19 cellular contexts compared by ENCODE assay signal in the genomic region with DNA sequence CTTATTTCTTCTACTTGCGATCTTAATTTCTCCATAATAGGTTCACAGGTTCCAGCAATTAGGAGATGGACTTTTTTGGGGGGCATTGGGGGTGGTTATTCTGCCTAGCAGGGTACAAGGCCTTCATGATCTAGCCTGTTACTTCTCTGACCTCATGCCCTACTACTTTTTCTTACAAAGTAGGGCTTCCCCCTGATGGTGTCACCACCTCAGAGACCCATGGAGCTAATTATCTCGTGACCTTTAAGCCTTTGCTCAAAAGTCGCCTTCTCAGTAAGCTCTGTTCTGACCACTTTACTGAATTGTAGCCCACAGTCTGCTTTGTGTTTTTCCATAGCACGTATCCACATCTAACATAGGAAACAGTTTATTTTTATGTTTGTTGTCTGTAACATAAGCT.
A peak's percentile ranks its signal among the peaks of the same experiment; 100 is the strongest.
DNase-seq lines count a peak whose midpoint lies in the region; ATAC-seq, FAIRE-seq and TF ChIP-seq lines count a peak whose summit lies in the region.
"Had no signal": no experiment of that assay in that cellular context is flagged by ENCODE, and none has a peak within 500 bp of the region (broad histone marks: within the 10 kb centered on the region; RNA-seq: fewer than 3 reads in every experiment).

No MANE protein-coding gene starts in this region.

- CTCF ChIA-PET in activated CD8-positive, alpha-beta T cell treated with anti-CD3 and anti-CD28 coated beads for 36 hours (lab: Charles Lee): interaction anchor here (1.1 kb wide), 1 partner anchor 9 kb away, joined by 4 read pairs; no protein-coding TSS in a partner anchor

- DNase-seq in T-helper 17 cell (no peak), NCI-H1417 treated with DMSO at 0.1 percent for 48 hours (lab: John Stamatoyannopoulos, UW) (no peak), NCI-H128 (lab: John Stamatoyannopoulos, UW; ENCODE audit: unreplicated experiment) (no peak), urothelium cell line (ENCODE audit: low spot score) (no peak)
- DNase-seq in activated CD8-positive, alpha-beta T cell treated with anti-CD3 and anti-CD28 coated beads for 36 hours: peak; percentile 26
- DNase-seq in activated T-helper 2 cell treated with anti-CD3 and anti-CD28 coated beads, Interferon-gamma antibody, Interleukin-2, Interleukin-4, amounts not matched to agents 10 μg/mL and 5 μg/mL and 100 μg/mL, durations not matched to agents 14 hours and 24 hours and 36 hours (ENCODE audit: low spot score): no peak
- no peak for DNase-seq in stimulated activated naive CD8-positive, alpha-beta T cell treated with anti-CD3 and anti-CD28 coated beads, Interleukin-15, amount 100 ng/mL, for 72 hours
- DNase-seq: ACHN; Caco-2; CD4-positive, alpha-beta T cell; DMS79; GDM1; HCEC 1CT had no signal

- H3K27ac Mint-ChIP-seq in T-helper 17 cell: no peak overlapping the region
- H3K27ac Mint-ChIP-seq in activated CD8-positive, alpha-beta T cell treated with anti-CD3 and anti-CD28 coated beads for 36 hours: no peak overlapping the region
- peak overlapping the region; percentile 56 for H3K27ac Mint-ChIP-seq in activated T-helper 2 cell treated with anti-CD3 and anti-CD28 coated beads, Interferon-gamma antibody, Interleukin-2, Interleukin-4, amounts not matched to agents 10 μg/mL and 5 μg/mL and 100 μg/mL, durations not matched to agents 14 hours and 24 hours and 36 hours
- H3K27ac Mint-ChIP-seq in stimulated activated naive CD8-positive, alpha-beta T cell treated with anti-CD3 and anti-CD28 coated beads, Interleukin-15, amount 100 ng/mL, for 72 hours: peak overlapping the region in 1 of 2 donors; percentile 54
- H3K27ac Mint-ChIP-seq: CD4-positive, alpha-beta T cell; GM23338 had no signal

- H3K9me3 Mint-ChIP-seq in activated CD8-positive, alpha-beta T cell treated with anti-CD3 and anti-CD28 coated beads for 36 hours: no peaks in the 10 kb centered on the region
- H3K9me3 Mint-ChIP-seq in activated T-helper 2 cell treated with anti-CD3 and anti-CD28 coated beads, Interferon-gamma antibody, Interleukin-2, Interleukin-4, amounts not matched to agents 10 μg/mL and 5 μg/mL and 100 μg/mL, durations not matched to agents 14 hours and 24 hours and 36 hours: peaks cover 23% of the 10 kb centered on the region
- peaks cover 9 to 14% of the 10 kb centered on the region in 2 donors for H3K9me3 Mint-ChIP-seq in stimulated activated naive CD8-positive, alpha-beta T cell treated with anti-CD3 and anti-CD28 coated beads, Interleukin-15, amount 100 ng/mL, for 72 hours
- H3K9me3 Mint-ChIP-seq: GM23338 had no signal

- H3K4me1 Mint-ChIP-seq in T-helper 17 cell: peaks cover 21% of the 10 kb centered on the region
- H3K4me1 Mint-ChIP-seq in activated CD8-positive, alpha-beta T cell treated with anti-CD3 and anti-CD28 coated beads for 36 hours (ENCODE audit: low read depth): peaks cover 8% of the 10 kb centered on the region
- H3K4me1 Mint-ChIP-seq in activated T-helper 2 cell treated with anti-CD3 and anti-CD28 coated beads, Interferon-gamma antibody, Interleukin-2, Interleukin-4, amounts not matched to agents 10 μg/mL and 5 μg/mL and 100 μg/mL, durations not matched to agents 14 hours and 24 hours and 36 hours (ENCODE audit: low read depth): peaks cover 37% of the 10 kb centered on the region
- H3K4me1 Mint-ChIP-seq in stimulated activated naive CD8-positive, alpha-beta T cell treated with anti-CD3 and anti-CD28 coated beads, Interleukin-15, amount 100 ng/mL, for 72 hours: peaks cover 24% of the 10 kb centered on the region
- H3K4me1 Mint-ChIP-seq: GM23338 had no signal

- H3K4me3 Mint-ChIP-seq in T-helper 17 cell: peak overlapping the region; percentile 19
- no peak overlapping the region for H3K4me3 Mint-ChIP-seq in activated CD8-positive, alpha-beta T cell treated with anti-CD3 and anti-CD28 coated beads for 36 hours
- H3K4me3 Mint-ChIP-seq in activated T-helper 2 cell treated with anti-CD3 and anti-CD28 coated beads, Interferon-gamma antibody, Interleukin-2, Interleukin-4, amounts not matched to agents 10 μg/mL and 5 μg/mL and 100 μg/mL, durations not matched to agents 14 hours and 24 hours and 36 hours (ENCODE audit: low read depth): no peak overlapping the region
- no peak overlapping the region for H3K4me3 Mint-ChIP-seq in stimulated activated naive CD8-positive, alpha-beta T cell treated with anti-CD3 and anti-CD28 coated beads, Interleukin-15, amount 100 ng/mL, for 72 hours
- H3K4me3 Mint-ChIP-seq: CD4-positive, alpha-beta T cell; GM23338 had no signal

- H3K27me3 Mint-ChIP-seq in T-helper 17 cell: no peaks in the 10 kb centered on the region
- H3K27me3 Mint-ChIP-seq in activated CD8-positive, alpha-beta T cell treated with anti-CD3 and anti-CD28 coated beads for 36 hours: no peaks in the 10 kb centered on the region
- H3K27me3 Mint-ChIP-seq in activated T-helper 2 cell treated with anti-CD3 and anti-CD28 coated beads, Interferon-gamma antibody, Interleukin-2, Interleukin-4, amounts not matched to agents 10 μg/mL and 5 μg/mL and 100 μg/mL, durations not matched to agents 14 hours and 24 hours and 36 hours (ENCODE audit: low read depth): no peaks in the 10 kb centered on the region
- H3K27me3 Mint-ChIP-seq in stimulated activated naive CD8-positive, alpha-beta T cell treated with anti-CD3 and anti-CD28 coated beads, Interleukin-15, amount 100 ng/mL, for 72 hours: no peaks in the 10 kb centered on the region
- H3K27me3 Mint-ChIP-seq: CD4-positive, alpha-beta T cell had no signal

- H3K36me3 Mint-ChIP-seq in T-helper 17 cell (ENCODE audit: low read depth): no peaks in the 10 kb centered on the region
- H3K36me3 Mint-ChIP-seq in activated CD8-positive, alpha-beta T cell treated with anti-CD3 and anti-CD28 coated beads for 36 hours (ENCODE audit: low read depth): no peaks in the 10 kb centered on the region
- peaks cover 16% of the 10 kb centered on the region for H3K36me3 Mint-ChIP-seq in activated T-helper 2 cell treated with anti-CD3 and anti-CD28 coated beads, Interferon-gamma antibody, Interleukin-2, Interleukin-4, amounts not matched to agents 10 μg/mL and 5 μg/mL and 100 μg/mL, durations not matched to agents 14 hours and 24 hours and 36 hours (ENCODE audit: low read depth)

- ATAC-seq in T-helper 17 cell: no peak
- ATAC-seq in activated CD8-positive, alpha-beta T cell treated with anti-CD3 and anti-CD28 coated beads for 36 hours: peak; percentile 60
- peak; percentile 56 for ATAC-seq in stimulated activated naive CD8-positive, alpha-beta T cell treated with anti-CD3 and anti-CD28 coated beads, Interleukin-15, amount 100 ng/mL, for 72 hours
- ATAC-seq: GM23338 had no signal

- POLR2A ChIA-PET in activated CD8-positive, alpha-beta T cell treated with anti-CD3 and anti-CD28 coated beads for 36 hours (lab: Charles Lee): no interaction called here

- no peak for TF ChIP-seq CTCF in activated CD8-positive, alpha-beta T cell treated with anti-CD3 and anti-CD28 coated beads for 36 hours (IDR thresholded peaks at IDR 0.05)

- intact Hi-C loops in activated CD8-positive, alpha-beta T cell treated with anti-CD3 and anti-CD28 coated beads for 36 hours (cut with micrococcal nuclease): no loop called here
- intact Hi-C loops in activated T-helper 2 cell treated with anti-CD3 and anti-CD28 coated beads, Interferon-gamma antibody, Interleukin-2, Interleukin-4, amounts not matched to agents 10 μg/mL and 5 μg/mL and 100 μg/mL, durations not matched to agents 14 hours and 24 hours and 36 hours (cut with micrococcal nuclease): loop anchor here (2.0 to 5.0 kb wide), 2 partner anchors 22 to 36 kb away; no protein-coding TSS in a partner anchor

- no peaks in the 10 kb centered on the region for H3K9me3 ChIP-seq in T-helper 17 cell (ENCODE audit: control insufficient read depth, low read length, poor library complexity, severe bottlenecking)

- no peak for FAIRE-seq in urothelium cell line (lab: Jason Lieb, UNC)
- FAIRE-seq: A204.1, D721Med, GM12892, GM18507, H54 had no signal
